Comparison of ENCODE assay signal across 8 cellular contexts in the genomic region with DNA sequence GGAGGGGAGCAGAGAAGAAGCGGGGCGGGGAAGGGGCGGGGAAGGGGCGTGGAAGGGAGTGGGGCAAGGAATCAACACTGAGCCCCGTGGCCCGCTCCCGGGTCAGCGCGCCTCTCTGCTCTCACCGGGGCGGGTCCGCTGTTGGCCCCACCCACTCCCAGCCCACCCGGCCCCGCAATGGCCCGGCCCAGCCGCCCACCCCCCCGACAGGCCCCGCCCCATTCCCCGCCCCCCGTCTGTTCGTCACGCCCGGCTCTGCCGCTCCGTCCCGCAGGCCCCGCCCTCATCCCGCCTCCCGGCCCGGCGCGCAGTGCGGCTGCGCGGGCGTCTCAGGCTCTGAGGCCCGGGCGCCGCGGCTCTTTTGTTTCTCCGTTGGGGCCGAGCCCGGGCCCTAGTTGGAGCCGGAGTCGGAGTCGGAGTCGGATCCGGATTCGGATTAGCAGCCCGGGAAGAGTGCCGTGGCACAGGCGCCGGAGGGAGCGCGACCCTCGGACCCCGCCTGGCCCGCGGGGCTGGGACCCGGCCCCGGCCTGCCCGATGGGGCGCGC. TPM values are rescaled to one million over a fixed set of nuclear protein-coding genes. Genes with fewer than 3 reads are reported as not detected.
DNase-seq lines count a peak whose midpoint lies in the region; ATAC-seq and TF ChIP-seq lines count a peak whose summit lies in the region.

Gene ULK1 (plus strand): TSS at position 310 of the 548 bp plus-strand sequence. CDS start 380 bp downstream, outside the sequence.

- no peaks in the 10 kb centered on the region for H3K27me3 ChIP-seq in ovary
- no peaks in the 10 kb centered on the region for H3K27me3 ChIP-seq in thoracic aorta (replicated peaks; ENCODE audit: insufficient read depth)

- peak within 1 kb of the TSS; percentile 60 to 64 for H3K27ac Mint-ChIP-seq in activated naive CD4-positive, alpha-beta T cell treated with anti-CD3 and anti-CD28 coated beads, Interleukin-2, amount 50 U/mL, for 72 hours
- H3K27ac Mint-ChIP-seq in glutamatergic neuron (ENCODE audit: unreplicated experiment): peak within 1 kb of the TSS; percentile 88

- H3K36me3 ChIP-seq in ovary (no peaks in the 10 kb centered on the region), thoracic aorta (peaks cover 3% of the 10 kb centered on the region)

- WGBS in ovary, 3 donors: 0 to 1% (median 1%) methylated on average over 17 to 64 of the region's 64 CpGs

- peaks cover 10% of the 10 kb centered on the region for H3K27me3 Mint-ChIP-seq in glutamatergic neuron (ENCODE audit: unreplicated experiment)

- peak within 1 kb of the TSS; percentile 71 for H3K4me3 ChIP-seq in GM12864 (ENCODE audit: low read depth, low read length)
- H3K4me3 ChIP-seq in ovary: peak within 1 kb of the TSS; percentile 60
- H3K4me3 ChIP-seq in thoracic aorta: peak within 1 kb of the TSS; percentile 85

- peak; percentile 92 for TF ChIP-seq POLR2A in ovary (IDR thresholded peaks at IDR 0.05)

- TF ChIP-seq CTCF in GM12864 (IDR thresholded peaks at IDR 0.05; ENCODE audit: low read depth, low read length, missing control alignments) (no peak), glutamatergic neuron (IDR thresholded peaks at IDR 0.05; ENCODE audit: partially characterized antibody, unreplicated experiment) (no peak), ovary (IDR thresholded peaks at IDR 0.05) (no peak), thoracic aorta (IDR thresholded peaks at IDR 0.05) (no peak)

- DNase-seq in GM12864 (ENCODE audit: low read depth) (peak; percentile 24), NCI-H1105 (lab: John Stamatoyannopoulos, UW) (peak; percentile 97), SKM-1 treated with dmso at 0.1 percent for 144 hours (lab: John Stamatoyannopoulos, UW; ENCODE audit: unreplicated experiment) (peak; percentile 70), glutamatergic neuron (peak; percentile 95), ovary (peak; percentile 93 to 97 (median 96)), thoracic aorta (ENCODE audit: low spot score) (peak; percentile 76)
- peak; percentile 92 to 96 for DNase-seq in activated naive CD4-positive, alpha-beta T cell treated with anti-CD3 and anti-CD28 coated beads, Interleukin-2, amount 50 U/mL, for 72 hours (ENCODE audit: low spot score in 2 of 2)

- H3K36me3 Mint-ChIP-seq in activated naive CD4-positive, alpha-beta T cell treated with anti-CD3 and anti-CD28 coated beads, Interleukin-2, amount 50 U/mL, for 72 hours: no peaks in the 10 kb centered on the region
- no peaks in the 10 kb centered on the region for H3K36me3 Mint-ChIP-seq in glutamatergic neuron (ENCODE audit: unreplicated experiment)

- H3K9me3 ChIP-seq in ovary: no peaks in the 10 kb centered on the region
- H3K9me3 ChIP-seq in thoracic aorta: no peaks in the 10 kb centered on the region

- peak within 1 kb of the TSS; percentile 98 for H3K27ac ChIP-seq in ovary
- H3K27ac ChIP-seq in thoracic aorta: peak within 1 kb of the TSS; percentile 94

- peak within 1 kb of the TSS; percentile 87 for H3K4me3 Mint-ChIP-seq in glutamatergic neuron (ENCODE audit: unreplicated experiment)

- peaks cover 5% of the 10 kb centered on the region for H3K4me1 ChIP-seq in ovary (ENCODE audit: insufficient read depth)
- peaks cover 4 to 11% of the 10 kb centered on the region in 2 donors for H3K4me1 ChIP-seq in thoracic aorta (ENCODE audit: control insufficient read depth in 1 of 2, low read depth in 2 of 2)

- ATAC-seq in HG02642 (IDR thresholded peaks at IDR 0.05; ENCODE audit: poor library complexity, unreplicated experiment) (peak; percentile 85), thoracic aorta (ENCODE audit: insufficient number of reproducible peaks, low FRiP score, low read depth) (peak; percentile 43)
- ATAC-seq in activated naive CD4-positive, alpha-beta T cell treated with anti-CD3 and anti-CD28 coated beads, Interleukin-2, amount 50 U/mL, for 72 hours: peak; percentile 76 to 82

- no peak for TF ChIP-seq EP300 in ovary (IDR thresholded peaks at IDR 0.05)

- H3K9me3 Mint-ChIP-seq in activated naive CD4-positive, alpha-beta T cell treated with anti-CD3 and anti-CD28 coated beads, Interleukin-2, amount 50 U/mL, for 72 hours: no peaks in the 10 kb centered on the region
- H3K9me3 Mint-ChIP-seq in glutamatergic neuron (ENCODE audit: unreplicated experiment): peaks cover 8% of the 10 kb centered on the region

- intact Hi-C loops in ovary (cut with DNase I): no loop called here

- H3K4me1 Mint-ChIP-seq in glutamatergic neuron (ENCODE audit: low read depth, unreplicated experiment): peaks cover 9% of the 10 kb centered on the region

RNA-seq across cellular contexts. Expression of gene ULK1, which starts in this region (rescaled TPM):
- 10 to 100 TPM; 17.1 to 33.9 TPM for total RNA-seq in activated naive CD4-positive, alpha-beta T cell treated with anti-CD3 and anti-CD28 coated beads, Interleukin-2, amount 50 U/mL, for 72 hours
- total RNA-seq in glutamatergic neuron (ENCODE audit: unreplicated experiment) (168 TPM), ovary (10 to 100 TPM; 15.9 to 70.1 (median 50.7) TPM), thoracic aorta (10 to 100 TPM; 23.2 to 40.6 TPM)
- 10 to 100 TPM in 1 of 2 donors, 1 to 10 TPM in 1; 4.5 to 44.7 TPM for polyA plus RNA-seq in ovary

Comparison
In these comparisons a context has a peak if more than half of its experiments do, and no peak if none do; other contexts are left out.
1. Peak in every context shown above with its lines: DNase-seq, ATAC-seq, H3K4me3 ChIP-seq and H3K27ac ChIP-seq.
2. DNase-seq: peak in every context shown above with its lines; median percentile 97 in NCI-H1105; 96 in ovary; 95 in glutamatergic neuron; 94 in activated naive CD4-positive, alpha-beta T cell treated with anti-CD3 and anti-CD28 coated beads, Interleukin-2, amount 50 U/mL, for 72 hours; 76 in thoracic aorta; 70 in SKM-1 treated with dmso at 0.1 percent for 144 hours; 24 in GM12864.